9 cellular contexts compared by ENCODE assay signal in genomic region chr3:142210144-142210543, GRCh38. TPM values are rescaled to one million over a fixed set of nuclear protein-coding genes. Genes with fewer than 3 reads are reported as not detected.
A peak's percentile ranks its signal among the peaks of the same experiment; 100 is the strongest.
DNase-seq lines count a peak whose midpoint lies in the region; ATAC-seq lines count a peak whose summit lies in the region.
"Had no signal": no experiment of that assay in that cellular context is flagged by ENCODE, and none has a peak within 500 bp of the region (broad histone marks: within the 10 kb centered on the region; RNA-seq: fewer than 3 reads in every experiment).

No MANE protein-coding gene starts in this region.

- no peak for ATAC-seq in activated naive CD4-positive, alpha-beta T cell treated with anti-CD3 and anti-CD28 coated beads, Interleukin-2, amount 50 U/mL, for 72 hours
- ATAC-seq: activated CD8-positive, alpha-beta T cell treated with anti-CD3 and anti-CD28 coated beads, Interleukin-2, amount 10 ng/mL, durations not matched to agents 7 days and 5 days had no signal

- peaks cover 26 to 29% of the 10 kb centered on the region in 2 donors for H3K36me3 Mint-ChIP-seq in activated naive CD4-positive, alpha-beta T cell treated with anti-CD3 and anti-CD28 coated beads, Interleukin-2, amount 50 U/mL, for 72 hours

- peaks cover 4 to 7% of the 10 kb centered on the region in 2 donors for H3K9me3 Mint-ChIP-seq in activated naive CD4-positive, alpha-beta T cell treated with anti-CD3 and anti-CD28 coated beads, Interleukin-2, amount 50 U/mL, for 72 hours

- no peak overlapping the region for H3K27ac Mint-ChIP-seq in activated naive CD4-positive, alpha-beta T cell treated with anti-CD3 and anti-CD28 coated beads, Interleukin-2, amount 50 U/mL, for 72 hours
- H3K27ac Mint-ChIP-seq: activated CD8-positive, alpha-beta T cell treated with anti-CD3 and anti-CD28 coated beads, Interleukin-2, amount 10 ng/mL, durations not matched to agents 7 days and 5 days had no signal

- DNase-seq in NCI-H446 treated with DMSO at 0.1 percent for 48 hours (lab: John Stamatoyannopoulos, UW) (peak; percentile 41), dermis blood vessel endothelial cell (peak; percentile 69), medulla oblongata (ENCODE audit: extremely low spot score) (peak; percentile 60), superior temporal gyrus (ENCODE audit: extremely low spot score) (peak; percentile 22), NCI-H1436 treated with DMSO at 0.1 percent for 48 hours (lab: John Stamatoyannopoulos, UW) (no peak), NCI-H2227 treated with DMSO at 0.1 percent for 48 hours (lab: John Stamatoyannopoulos, UW) (no peak)
- no peak for DNase-seq in activated naive CD4-positive, alpha-beta T cell treated with anti-CD3 and anti-CD28 coated beads, Interleukin-2, amount 50 U/mL, for 72 hours (ENCODE audit: low spot score in 2 of 2)
- no peak for DNase-seq in activated naive CD4-positive, alpha-beta T cell treated with Interleukin-2 at 50 U/mL for 16 hours
- DNase-seq: activated CD8-positive, alpha-beta T cell treated with anti-CD3 and anti-CD28 coated beads, Interleukin-2, amount 10 ng/mL, durations not matched to agents 7 days and 5 days had no signal

RNA-seq across cellular contexts. Expression of gene GK5, which starts 15.2 kb away (rescaled TPM):
- total RNA-seq in dermis blood vessel endothelial cell, result 6.5 and 8.8 TPM in 2 replicates
- 10 to 100 TPM; 11.4 to 14.5 TPM for total RNA-seq in activated naive CD4-positive, alpha-beta T cell treated with anti-CD3 and anti-CD28 coated beads, Interleukin-2, amount 50 U/mL, for 72 hours

Comparison
In these comparisons a context has a peak if more than half of its experiments do, and no peak if none do; other contexts are left out.
1. DNase-seq: peak in NCI-H446 treated with DMSO at 0.1 percent for 48 hours (single experiment), dermis blood vessel endothelial cell (single experiment), medulla oblongata (single experiment) and superior temporal gyrus (single experiment); none in NCI-H1436 treated with DMSO at 0.1 percent for 48 hours (single experiment), NCI-H2227 treated with DMSO at 0.1 percent for 48 hours (single experiment), activated naive CD4-positive, alpha-beta T cell treated with anti-CD3 and anti-CD28 coated beads, Interleukin-2, amount 50 U/mL, for 72 hours (0 of 2) and activated naive CD4-positive, alpha-beta T cell treated with Interleukin-2 at 50 U/mL for 16 hours (single experiment).